In the genomic region with DNA sequence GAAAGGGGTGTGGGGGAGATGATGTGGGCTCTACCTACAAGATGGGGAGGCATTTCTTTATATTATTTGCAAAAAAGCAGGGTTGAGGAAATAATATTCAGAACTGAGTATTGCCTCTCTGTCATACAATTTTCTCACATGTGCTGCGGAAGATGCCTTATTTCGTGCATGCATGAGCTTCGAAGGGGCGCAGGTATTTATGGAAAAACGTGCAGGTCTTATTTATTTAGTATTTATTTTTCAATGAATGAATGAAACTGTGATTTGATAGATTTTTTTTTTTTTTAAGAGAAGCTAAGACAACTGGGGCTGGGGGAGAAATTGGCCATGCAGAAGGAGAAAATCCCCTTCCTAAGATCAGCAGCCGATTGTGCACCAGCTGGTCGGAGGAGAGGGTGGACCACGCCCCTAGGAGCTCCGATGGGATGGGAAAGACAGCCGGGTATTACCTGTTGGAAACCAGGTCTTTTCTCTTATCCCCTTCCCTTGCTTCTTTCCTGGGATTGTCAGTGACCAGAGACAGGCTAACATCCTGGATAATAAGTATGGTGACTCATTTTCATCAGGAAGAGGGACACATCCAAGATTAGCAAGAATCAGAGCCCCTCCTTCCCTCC, we compare ENCODE assay signal across 9 cellular contexts. TPM values are rescaled to one million over a fixed set of nuclear protein-coding genes. Genes with fewer than 3 reads are reported as not detected.
DNase-seq lines count a peak whose midpoint lies in the region; ATAC-seq and TF ChIP-seq lines count a peak whose summit lies in the region.
"Had no signal": no experiment of that assay in that cellular context is flagged by ENCODE, and none has a peak within 500 bp of the region (broad histone marks: within the 10 kb centered on the region; RNA-seq: fewer than 3 reads in every experiment).

No MANE protein-coding gene starts in this region.

- TF ChIP-seq CTCF in esophagus muscularis mucosa (IDR thresholded peaks at IDR 0.05), result no peak
- no peak for TF ChIP-seq CTCF in osteocyte (IDR thresholded peaks at IDR 0.05)
- TF ChIP-seq CTCF in GM10248 (IDR thresholded peaks at IDR 0.05; ENCODE audit: control extremely low read depth, extremely low read depth, low read depth, missing control alignments), result no peak

- H2AFZ ChIP-seq in GM23248, result no peak overlapping the region; the same call in 1 of the 2 replicates

- H3K27ac ChIP-seq in GM23248, result no peak overlapping the region
- H3K27ac ChIP-seq in esophagus muscularis mucosa (replicated peaks in 1 of 4), result no peak overlapping the region

- in situ Hi-C loops in GM23248 (cut with MboI), result no loop called here

- H3K27me3 ChIP-seq in GM23248 (replicated peaks; ENCODE audit: insufficient read depth) (no peaks in the 10 kb centered on the region), esophagus muscularis mucosa (peaks cover 0 to 38% (median 15%) of the 10 kb centered on the region in 4 donors)

- no peaks in the 10 kb centered on the region for H3K9me3 Mint-ChIP-seq in osteocyte (ENCODE audit: unreplicated experiment)
- H3K9me3 Mint-ChIP-seq: activated CD4-positive, alpha-beta memory T cell treated with anti-CD3 and anti-CD28 coated beads, Interleukin-2, amount 10 ng/mL, durations not matched to agents 7 days and 5 days; IgD-negative memory B cell had no signal

- H3K27ac Mint-ChIP-seq in osteocyte (ENCODE audit: unreplicated experiment), result no peak overlapping the region
- H3K27ac Mint-ChIP-seq: activated CD4-positive, alpha-beta memory T cell treated with anti-CD3 and anti-CD28 coated beads, Interleukin-2, amount 10 ng/mL, durations not matched to agents 7 days and 5 days had no signal

- no peaks in the 10 kb centered on the region for H3K9me3 ChIP-seq in GM23248 (ENCODE audit: low read depth)
- H3K9me3 ChIP-seq in esophagus muscularis mucosa, result no peaks in the 10 kb centered on the region

- peaks cover 15% of the 10 kb centered on the region for H3K4me1 Mint-ChIP-seq in osteocyte (ENCODE audit: unreplicated experiment)

- H4K20me1 ChIP-seq in GM23248 (ENCODE audit: insufficient read depth), result no peaks in the 10 kb centered on the region

- TF ChIP-seq EP300 in esophagus muscularis mucosa (IDR thresholded peaks at IDR 0.05), result no peak

- no peak for ATAC-seq in HG02970 (IDR thresholded peaks at IDR 0.05; ENCODE audit: low FRiP score, unreplicated experiment)

- H3K36me3 ChIP-seq in GM23248 (ENCODE audit: low read depth) (no peaks in the 10 kb centered on the region), esophagus muscularis mucosa (no peaks in the 10 kb centered on the region)

- TF ChIP-seq POLR2A in esophagus muscularis mucosa (IDR thresholded peaks at IDR 0.05; ENCODE audit: low read depth), result no peak

- H3K4me3 ChIP-seq in GM23248 (peak overlapping the region; percentile 78), esophagus muscularis mucosa (peak overlapping the region; percentile 36 to 45 (median 41))

- peaks cover 29% of the 10 kb centered on the region for H3K27me3 Mint-ChIP-seq in osteocyte (ENCODE audit: unreplicated experiment)

- CTCF ChIA-PET in GM10248 (lab: Yijun Ruan, JAX), result no interaction called here

- H3K4me3 Mint-ChIP-seq in osteocyte (ENCODE audit: unreplicated experiment), result peak overlapping the region; percentile 75
- H3K4me3 Mint-ChIP-seq: activated CD4-positive, alpha-beta memory T cell treated with anti-CD3 and anti-CD28 coated beads, Interleukin-2, amount 10 ng/mL, durations not matched to agents 7 days and 5 days had no signal

- H3K36me3 Mint-ChIP-seq in osteocyte (ENCODE audit: unreplicated experiment), result no peaks in the 10 kb centered on the region
- H3K36me3 Mint-ChIP-seq: IgD-negative memory B cell had no signal

- H3K9me2 ChIP-seq in GM23248 (ENCODE audit: insufficient read depth), result no peaks in the 10 kb centered on the region

- POLR2A ChIA-PET in GM10248 (lab: Yijun Ruan, JAX), result no interaction called here

- H3F3A ChIP-seq in GM23248 (ENCODE audit: insufficient read depth), result no peaks in the 10 kb centered on the region

- peak overlapping the region; percentile 98 for H3K4me2 ChIP-seq in GM23248 (ENCODE audit: unreplicated experiment)

- peaks cover 9% of the 10 kb centered on the region; the same call in 1 of the 2 replicates for H3K4me1 ChIP-seq in GM23248 (ENCODE audit: insufficient read depth)
- peaks cover 9 to 19% (median 16%) of the 10 kb centered on the region in 4 donors for H3K4me1 ChIP-seq in esophagus muscularis mucosa

- 4 to 6% methylated on average over 10 of the region's 10 CpGs for WGBS in GM23248 (ENCODE audit: low coverage in 1 of 2, low lambda C conversion rate in 2 of 2, missing lambda C conversion rate in 2 of 2), 2 experiments
- WGBS in esophagus muscularis mucosa, result 14% methylated on average over 10 of the region's 10 CpGs

- H3K79me2 ChIP-seq in GM23248 (ENCODE audit: insufficient read depth), result no peaks in the 10 kb centered on the region

- DNase-seq in GM23248, result no peak
- DNase-seq in NCI-H69 (lab: John Stamatoyannopoulos, UW), result peak; percentile 46
- DNase-seq in esophagus muscularis mucosa (ENCODE audit: extremely low spot score), result no peak
- no peak for DNase-seq in osteocyte (ENCODE audit: extremely low spot score, unreplicated experiment)
- no peak for DNase-seq in GM10248 (ENCODE audit: extremely low spot score)
- no peak for DNase-seq in OCI-M1 (lab: John Stamatoyannopoulos, UW)
- DNase-seq: activated CD4-positive, alpha-beta memory T cell treated with anti-CD3 and anti-CD28 coated beads, Interleukin-2, amount 10 ng/mL, durations not matched to agents 7 days and 5 days had no signal

- intact Hi-C loops in esophagus muscularis mucosa (cut with DNase I), result no loop called here

- peak overlapping the region; percentile 55; the same call in 1 of the 2 replicates for H3K9ac ChIP-seq in GM23248

RNA-seq across cellular contexts. Expression of a gene that starts 0.8 kb away (rescaled TPM):
- total RNA-seq in GM23248 (2014; rRNA removed; shearing (Covaris generic)), result 0.54 and 0.63 TPM in 2 replicates
- polyA plus RNA-seq in GM23248 (2016; fragmentation: Nextera tagmentation; extraction: Ambion mirVana), result 1.1 and 1.8 TPM in 2 replicates
- total RNA-seq in esophagus muscularis mucosa, result 1 to 10 TPM in 3 of 4 donors, under 1 TPM in 1; 0.42 to 7.0 (median 3.1) TPM
- 2.3 and 3.2 TPM in 2 replicates for total RNA-seq in osteocyte
- total RNA-seq: activated CD4-positive, alpha-beta memory T cell treated with anti-CD3 and anti-CD28 coated beads, Interleukin-2, amount 10 ng/mL, durations not matched to agents 7 days and 5 days had no signal
- polyA plus RNA-seq: IgD-negative memory B cell had no signal
